Comparison of ENCODE assay signal across 27 cellular contexts in genomic region chr7:64603271-64603670, GRCh38.
"Had no signal": no experiment of that assay in that cellular context is flagged by ENCODE, and none has a peak within 500 bp of the region (broad histone marks: within the 10 kb centered on the region; RNA-seq: fewer than 3 reads in every experiment).

No MANE protein-coding gene starts in this region.

- DNase-seq: colonic mucosa; cortex of kidney; dermis blood vessel endothelial cell; dorsolateral prefrontal cortex; effector CD4-positive, alpha-beta T cell; effector CD8-positive, alpha-beta T cell; effector memory CD4-positive, alpha-beta T cell; effector memory CD8-positive, alpha-beta T cell; endodermal cell; erythroblast; esophagus squamous epithelium; foreskin fibroblast; foreskin keratinocyte; foreskin melanocyte; gastrocnemius medialis; glutamatergic neuron; head of caudate nucleus; heart left ventricle; heart right ventricle had no signal

- H3K4me1 ChIP-seq: colonic mucosa, esophagus squamous epithelium, foreskin keratinocyte, gastrocnemius medialis, gastroesophageal sphincter, heart left ventricle had no signal

- H3K27me3 ChIP-seq: colonic mucosa, dorsolateral prefrontal cortex, esophagus squamous epithelium, foreskin keratinocyte, gastrocnemius medialis, gastroesophageal sphincter, heart left ventricle, heart right ventricle had no signal

- H3K4me3 ChIP-seq: colonic mucosa, coronary artery, dorsolateral prefrontal cortex, esophagus squamous epithelium, gastrocnemius medialis, gastroesophageal sphincter, heart left ventricle, heart right ventricle had no signal

- H3K27ac ChIP-seq: colonic mucosa, coronary artery, dorsolateral prefrontal cortex, epithelial cell of prostate, esophagus squamous epithelium, foreskin keratinocyte, gastrocnemius medialis, gastroesophageal sphincter, heart left ventricle, heart right ventricle had no signal

- H3K9me3 ChIP-seq: colonic mucosa, gastrocnemius medialis, gastroesophageal sphincter, heart left ventricle had no signal

- FAIRE-seq: colon, endometrium, endothelial cell of umbilical vein, frontal cortex had no signal

- ATAC-seq: effector memory CD8-positive, alpha-beta T cell; esophagus mucosa; foreskin keratinocyte; gastrocnemius medialis; gastroesophageal sphincter had no signal

- H3K36me3 ChIP-seq: colonic mucosa, esophagus squamous epithelium, gastrocnemius medialis, gastroesophageal sphincter, heart left ventricle, heart right ventricle had no signal
